ENCODE assay signal across 2 cellular contexts in genomic region chr17:41100081-41100480, GRCh38.
TF ChIP-seq lines count a peak whose summit lies in the region.

No MANE protein-coding gene starts in this region.

TF ChIP-seq in SK-N-SH, 30 proteins besides CTCF, POLR2A, EP300 and RAD21 (continued from another document):
- TF ChIP-seq PBX3 (IDR thresholded peaks at IDR 0.05) (no peak), RCOR1 (IDR thresholded peaks at IDR 0.05; ENCODE audit: low read length) (no peak), SMC3 (IDR thresholded peaks at IDR 0.05; ENCODE audit: low read depth, low read length) (no peak), POLR2AphosphoS5 (IDR thresholded peaks at IDR 0.05; ENCODE audit: low read depth, low read length) (no peak), MEF2A (IDR thresholded peaks at IDR 0.05; ENCODE audit: borderline replicate concordance, low read depth) (no peak), YY1 (IDR thresholded peaks at IDR 0.05; ENCODE audit: low read depth) (no peak), NRF1 (IDR thresholded peaks at IDR 0.05; ENCODE audit: low read depth, low read length) (no peak), FOXJ3 (CRISPR knock-in tag; IDR thresholded peaks at IDR 0.05) (no peak), TAF1 (IDR thresholded peaks at IDR 0.05; ENCODE audit: borderline replicate concordance, low read depth, low read length) (no peak), GATA2 (CRISPR knock-in tag; IDR thresholded peaks at IDR 0.05) (no peak), RXRA (IDR thresholded peaks at IDR 0.05; ENCODE audit: borderline replicate concordance, low read depth) (no peak), FOXM1 (IDR thresholded peaks at IDR 0.05; ENCODE audit: low read depth) (no peak), USF1 (IDR thresholded peaks at IDR 0.05; ENCODE audit: borderline replicate concordance, low read depth) (no peak)
- TF ChIP-seq, protein P1, sequence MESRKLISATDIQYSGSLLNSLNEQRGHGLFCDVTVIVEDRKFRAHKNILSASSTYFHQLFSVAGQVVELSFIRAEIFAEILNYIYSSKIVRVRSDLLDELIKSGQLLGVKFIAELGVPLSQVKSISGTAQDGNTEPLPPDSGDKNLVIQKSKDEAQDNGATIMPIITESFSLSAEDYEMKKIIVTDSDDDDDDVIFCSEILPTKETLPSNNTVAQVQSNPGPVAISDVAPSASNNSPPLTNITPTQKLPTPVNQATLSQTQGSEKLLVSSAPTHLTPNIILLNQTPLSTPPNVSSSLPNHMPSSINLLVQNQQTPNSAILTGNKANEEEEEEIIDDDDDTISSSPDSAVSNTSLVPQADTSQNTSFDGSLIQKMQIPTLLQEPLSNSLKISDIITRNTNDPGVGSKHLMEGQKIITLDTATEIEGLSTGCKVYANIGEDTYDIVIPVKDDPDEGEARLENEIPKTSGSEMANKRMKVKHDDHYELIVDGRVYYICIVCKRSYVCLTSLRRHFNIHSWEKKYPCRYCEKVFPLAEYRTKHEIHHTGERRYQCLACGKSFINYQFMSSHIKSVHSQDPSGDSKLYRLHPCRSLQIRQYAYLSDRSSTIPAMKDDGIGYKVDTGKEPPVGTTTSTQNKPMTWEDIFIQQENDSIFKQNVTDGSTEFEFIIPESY (IDR thresholded peaks at IDR 0.05; ENCODE audit: borderline replicate concordance, low read depth) = no peak
- TF ChIP-seq, protein P2, sequence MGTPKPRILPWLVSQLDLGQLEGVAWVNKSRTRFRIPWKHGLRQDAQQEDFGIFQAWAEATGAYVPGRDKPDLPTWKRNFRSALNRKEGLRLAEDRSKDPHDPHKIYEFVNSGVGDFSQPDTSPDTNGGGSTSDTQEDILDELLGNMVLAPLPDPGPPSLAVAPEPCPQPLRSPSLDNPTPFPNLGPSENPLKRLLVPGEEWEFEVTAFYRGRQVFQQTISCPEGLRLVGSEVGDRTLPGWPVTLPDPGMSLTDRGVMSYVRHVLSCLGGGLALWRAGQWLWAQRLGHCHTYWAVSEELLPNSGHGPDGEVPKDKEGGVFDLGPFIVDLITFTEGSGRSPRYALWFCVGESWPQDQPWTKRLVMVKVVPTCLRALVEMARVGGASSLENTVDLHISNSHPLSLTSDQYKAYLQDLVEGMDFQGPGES (IDR thresholded peaks at IDR 0.05; ENCODE audit: low read depth, low read length) = no peak

TF ChIP-seq in SK-N-SH treated with all-trans-retinoic acid at 6 μM for 48 hours, 23 proteins besides CTCF, POLR2A, EP300 and RAD21 (continued from another document):
- no peak for TF ChIP-seq TSHZ2 (CRISPR knock-in tag; IDR thresholded peaks at IDR 0.05)
- TF ChIP-seq ZNF70 (CRISPR knock-in tag; IDR thresholded peaks at IDR 0.05) = no peak
- TF ChIP-seq OSR1 (CRISPR knock-in tag; IDR thresholded peaks at IDR 0.05) = no peak
